ENCODE assay signal across 10 cellular contexts in genomic region chrX:123590842-123591491, GRCh38.
DNase-seq lines count a peak whose midpoint lies in the region; ATAC-seq and TF ChIP-seq lines count a peak whose summit lies in the region.
"Had no signal": no experiment of that assay in that cellular context is flagged by ENCODE, and none has a peak within 500 bp of the region (broad histone marks: within the 10 kb centered on the region; RNA-seq: fewer than 3 reads in every experiment).

No MANE protein-coding gene starts in this region.

- no peaks in the 10 kb centered on the region for H4K20me1 ChIP-seq in OCI-LY3 (ENCODE audit: insufficient read depth, low read length)

- peak overlapping the region; percentile 55 for H3K4me2 ChIP-seq in OCI-LY3 (ENCODE audit: low read length)

- TF ChIP-seq POLR2A in gastrocnemius medialis (IDR thresholded peaks at IDR 0.05) (no peak), ovary (IDR thresholded peaks at IDR 0.05) (no peak)

- H3K27me3 ChIP-seq in OCI-LY3 (ENCODE audit: low read depth, low read length) (no peaks in the 10 kb centered on the region), kidney epithelial cell (ENCODE audit: control insufficient read depth, insufficient read depth, low read length) (no peaks in the 10 kb centered on the region), gastrocnemius medialis (no peaks in the 10 kb centered on the region), ovary (no peaks in the 10 kb centered on the region)

- TF ChIP-seq CTCF in GM12865 (IDR thresholded peaks at IDR 0.05; ENCODE audit: insufficient read depth, low read depth, low read length, missing control alignments) (no peak), OCI-LY3 (IDR thresholded peaks at IDR 0.05; ENCODE audit: low read depth, low read length) (no peak), kidney epithelial cell (IDR thresholded peaks at IDR 0.05; ENCODE audit: insufficient read depth, low read length, poor library complexity, severe bottlenecking) (no peak), gastrocnemius medialis (IDR thresholded peaks at IDR 0.05 in 4 of 5, conservative IDR thresholded peaks at IDR 0.05 in 1 of 5) (no peak), ovary (IDR thresholded peaks at IDR 0.05) (no peak)

- H3K4me3 ChIP-seq in GM12865 (ENCODE audit: low read depth, low read length) (no peak overlapping the region), OCI-LY3 (ENCODE audit: low read length) (peak overlapping the region; percentile 23), kidney epithelial cell (ENCODE audit: low read depth, low read length) (no peak overlapping the region), gastrocnemius medialis (no peak overlapping the region), ovary (no peak overlapping the region)

- intact Hi-C loops in gastrocnemius medialis (cut with DNase I; ENCODE audit: low total_unique reads) (no loop called here), ovary (cut with DNase I) (no loop called here)

- no peak overlapping the region for H3K9ac ChIP-seq in OCI-LY3 (ENCODE audit: low read length)

- H3K4me1 ChIP-seq in OCI-LY3 (ENCODE audit: low read length) (peaks cover 24% of the 10 kb centered on the region), gastrocnemius medialis (peaks cover 0 to 8% of the 10 kb centered on the region in 2 donors), ovary (ENCODE audit: insufficient read depth) (no peaks in the 10 kb centered on the region)

- DNase-seq in GM12865 (ENCODE audit: low read depth) = peak; percentile 43
- DNase-seq in kidney epithelial cell (ENCODE audit: low read depth) = peak; percentile 44
- no peak for DNase-seq in gastrocnemius medialis
- no peak for DNase-seq in ovary
- no peak for DNase-seq in NCI-H1105 (lab: John Stamatoyannopoulos, UW)
- DNase-seq: DND-41; effector CD4-positive, alpha-beta T cell had no signal

- no peaks in the 10 kb centered on the region for H3K36me3 ChIP-seq in OCI-LY3 (replicated peaks; ENCODE audit: low read depth, low read length)
- H3K36me3 ChIP-seq in kidney epithelial cell (ENCODE audit: control insufficient read depth, insufficient read depth, low read length) = no peaks in the 10 kb centered on the region
- no peaks in the 10 kb centered on the region for H3K36me3 ChIP-seq in gastrocnemius medialis
- H3K36me3 ChIP-seq in ovary = no peaks in the 10 kb centered on the region

- in situ Hi-C loops in gastrocnemius medialis (cut with MboI; ENCODE audit: low sequenced_read_pairs in 4 of 4) = no loop called here

- no peak for TF ChIP-seq EP300 in ovary (IDR thresholded peaks at IDR 0.05)

- H3K27ac ChIP-seq in OCI-LY3 (ENCODE audit: low read length) (no peak overlapping the region), gastrocnemius medialis (no peak overlapping the region), ovary (no peak overlapping the region)

- H3K79me2 ChIP-seq in OCI-LY3 (ENCODE audit: low read length) = no peaks in the 10 kb centered on the region

- ATAC-seq in GM21528 (IDR thresholded peaks at IDR 0.05; ENCODE audit: low FRiP score, unreplicated experiment) (peak; percentile 71), gastrocnemius medialis (no peak), GM21737 (IDR thresholded peaks at IDR 0.05; ENCODE audit: unreplicated experiment) (no peak)

- H3K9me3 ChIP-seq in OCI-LY3 (ENCODE audit: insufficient read depth, low read length) (no peaks in the 10 kb centered on the region), gastrocnemius medialis (no peaks in the 10 kb centered on the region), ovary (no peaks in the 10 kb centered on the region)

- 31 to 45% (median 45%) methylated on average over 6 of the region's 6 CpGs for whole genome bisulfite sequencing in ovary, 3 donors

- no peak overlapping the region for H2AFZ ChIP-seq in OCI-LY3 (ENCODE audit: low read depth, low read length)

Comparison
In these comparisons a context has a peak if more than half of its experiments do, and no peak if none do; other contexts are left out.
1. DNase-seq: peak in GM12865 (single experiment) and kidney epithelial cell (single experiment); none in gastrocnemius medialis (0 of 2), ovary (0 of 5) and NCI-H1105 (single experiment).